Comparison of ENCODE assay signal across 21 cellular contexts in genomic region chr4:39451423-39452023, GRCh38. TPM values are rescaled to one million over a fixed set of nuclear protein-coding genes. Genes with fewer than 3 reads are reported as not detected.
DNase-seq lines count a peak whose midpoint lies in the region; ATAC-seq, FAIRE-seq and TF ChIP-seq lines count a peak whose summit lies in the region.
"Had no signal": no experiment of that assay in that cellular context is flagged by ENCODE, and none has a peak within 500 bp of the region (broad histone marks: within the 10 kb centered on the region; RNA-seq: fewer than 3 reads in every experiment).

No MANE protein-coding gene starts in this region.

- H3K9me3 ChIP-seq in HEK293 (ENCODE audit: control insufficient read depth, insufficient read depth, low read depth, low read length): no peaks in the 10 kb centered on the region
- H3K9me3 ChIP-seq: sigmoid colon, suprapubic skin had no signal

- ATAC-seq in central memory CD8-positive, alpha-beta T cell (replicated peaks; ENCODE audit: extremely low read depth, poor library complexity, severe bottlenecking): no peak
- ATAC-seq in left colon: no peak
- ATAC-seq: activated T-cell treated with anti-CD3 and anti-CD28 coated beads, Interleukin-2, amount 50 U/mL, for 4 hours; CD8-positive, alpha-beta T cell had no signal

- no peak overlapping the region for H3K4me3 Mint-ChIP-seq in activated T-cell treated with anti-CD3 and anti-CD28 coated beads, Interleukin-2, amount 50 U/mL, for 24 hours
- H3K4me3 Mint-ChIP-seq in central memory CD8-positive, alpha-beta T cell: no peak overlapping the region
- no peak overlapping the region for H3K4me3 Mint-ChIP-seq in progenitor cell of endocrine pancreas (ENCODE audit: low read depth)
- H3K4me3 Mint-ChIP-seq: activated T-cell treated with anti-CD3 and anti-CD28 coated beads, Interleukin-2, amount 50 U/mL, for 4 hours; CD8-positive, alpha-beta T cell had no signal

- no peaks in the 10 kb centered on the region for H3K9me3 Mint-ChIP-seq in activated T-cell treated with anti-CD3 and anti-CD28 coated beads, Interleukin-2, amount 50 U/mL, for 24 hours
- H3K9me3 Mint-ChIP-seq in central memory CD8-positive, alpha-beta T cell: no peaks in the 10 kb centered on the region
- H3K9me3 Mint-ChIP-seq in progenitor cell of endocrine pancreas (ENCODE audit: low read depth): no peaks in the 10 kb centered on the region
- H3K9me3 Mint-ChIP-seq: activated T-cell treated with anti-CD3 and anti-CD28 coated beads, Interleukin-2, amount 50 U/mL, for 4 hours; CD8-positive, alpha-beta T cell had no signal

- DNase-seq in activated T-cell treated with anti-CD3 and anti-CD28 coated beads, Interleukin-2, amount 50 U/mL, for 24 hours: peak; percentile 41
- DNase-seq in activated T-cell treated with anti-CD3 and anti-CD28 coated beads, Interleukin-2, amount 50 U/mL, for 1 hour: no peak
- no peak for DNase-seq in central memory CD8-positive, alpha-beta T cell (ENCODE audit: low spot score in 2 of 2)
- DNase-seq in progenitor cell of endocrine pancreas (ENCODE audit: low spot score, unreplicated experiment) (no peak), HTR-8/SVneo (ENCODE audit: insufficient read length, low spot score) (no peak), left colon (no peak), HuH-7.5 (ENCODE audit: low spot score) (no peak)
- DNase-seq: activated CD4-positive, alpha-beta T cell treated with anti-CD3 and anti-CD28 coated beads for 1 hour; activated T-cell treated with anti-CD3 and anti-CD28 coated beads, Interleukin-2, amount 50 U/mL, for 4 hours; amniotic stem cell; CD8-positive, alpha-beta T cell; cerebellar nuclear complex; Kasumi-1; NCI-H1105 treated with DMSO at 0.1 percent for 48 hours; NCI-H69; SIG-M5; sigmoid colon; stimulated activated CD4-positive, alpha-beta T cell treated with anti-CD3 and anti-CD28 coated beads, Interleukin-1b, Interleukin-23, amount 100 ng/mL, for 48 hours had no signal

- H3K4me3 ChIP-seq in HEK293 (ENCODE audit: low read depth, low read length): no peak overlapping the region
- H3K4me3 ChIP-seq: sigmoid colon, suprapubic skin had no signal

- no peaks in the 10 kb centered on the region for H3K4me1 ChIP-seq in HEK293 (ENCODE audit: control insufficient read depth, insufficient read depth, low read length)

- H3K27ac ChIP-seq in HEK293 (ENCODE audit: extremely low read depth, low read depth, low read length): no peak overlapping the region
- H3K27ac ChIP-seq: suprapubic skin had no signal

- CTCF ChIA-PET in HEK293 (lab: Yijun Ruan, JAX): no interaction called here

- H3K36me3 ChIP-seq in HEK293 (ENCODE audit: control insufficient read depth in 2 of 2, insufficient read depth in 1 of 2, low read length in 2 of 2): peaks cover 20 to 92% of the 10 kb centered on the region in 2 experiments; a peak in 2 of 3 replicates

- POLR2A ChIA-PET in HEK293 (lab: Yijun Ruan, JAX): interaction anchor here (0.7 kb wide), 1 partner anchor 85 kb away, joined by 4 read pairs; the partner anchor contains the start of gene RFC1

- no peak for TF ChIP-seq CTCF in HEK293 (tag by site-specific recombination; IDR thresholded peaks at IDR 0.05)
- TF ChIP-seq CTCF in progenitor cell of endocrine pancreas (IDR thresholded peaks at IDR 0.05; ENCODE audit: unreplicated experiment): no peak

- FAIRE-seq in HTR-8/SVneo (lab: Jason Lieb, UNC): no peak
- FAIRE-seq: endometrium had no signal

- no peaks in the 10 kb centered on the region for H3K27me3 Mint-ChIP-seq in activated T-cell treated with anti-CD3 and anti-CD28 coated beads, Interleukin-2, amount 50 U/mL, for 24 hours
- no peaks in the 10 kb centered on the region for H3K27me3 Mint-ChIP-seq in central memory CD8-positive, alpha-beta T cell
- no peaks in the 10 kb centered on the region for H3K27me3 Mint-ChIP-seq in progenitor cell of endocrine pancreas

- H3K36me3 Mint-ChIP-seq in activated T-cell treated with anti-CD3 and anti-CD28 coated beads, Interleukin-2, amount 50 U/mL, for 24 hours (ENCODE audit: low read depth): peaks cover 88% of the 10 kb centered on the region
- H3K36me3 Mint-ChIP-seq in central memory CD8-positive, alpha-beta T cell (ENCODE audit: insufficient read depth): peaks cover 54% of the 10 kb centered on the region
- peaks cover 38% of the 10 kb centered on the region for H3K36me3 Mint-ChIP-seq in progenitor cell of endocrine pancreas (ENCODE audit: insufficient read depth)

- peak overlapping the region; percentile 78 for H3K27ac Mint-ChIP-seq in activated T-cell treated with anti-CD3 and anti-CD28 coated beads, Interleukin-2, amount 50 U/mL, for 24 hours
- H3K27ac Mint-ChIP-seq in central memory CD8-positive, alpha-beta T cell (ENCODE audit: low read depth): peak overlapping the region; percentile 85
- H3K27ac Mint-ChIP-seq in progenitor cell of endocrine pancreas: peak overlapping the region; percentile 78
- H3K27ac Mint-ChIP-seq: CD8-positive, alpha-beta T cell had no signal

- H3K4me1 Mint-ChIP-seq in activated T-cell treated with anti-CD3 and anti-CD28 coated beads, Interleukin-2, amount 50 U/mL, for 24 hours (ENCODE audit: low read depth): peaks cover 73% of the 10 kb centered on the region
- peaks cover 7% of the 10 kb centered on the region for H3K4me1 Mint-ChIP-seq in central memory CD8-positive, alpha-beta T cell
- peaks cover 26% of the 10 kb centered on the region for H3K4me1 Mint-ChIP-seq in progenitor cell of endocrine pancreas (ENCODE audit: low read depth)

- intact Hi-C loops in left colon (cut with DNase I, micrococcal nuclease): no loop called here

TF ChIP-seq in HEK293, 187 proteins besides CTCF, POLR2A, EP300 and RAD21:
- no peak for TF ChIP-seq ZSCAN30 (tag by site-specific recombination; IDR thresholded peaks at IDR 0.05)
- peak; percentile 37; the same call in 1 of the 2 replicates for TF ChIP-seq SCRT2 (tag by site-specific recombination; IDR thresholded peaks at IDR 0.05)

RNA-seq across cellular contexts. Expression of gene RPL9, which starts 7.2 kb away (rescaled TPM):
- 1,349 and 1,450 TPM in 2 replicates for total RNA-seq in progenitor cell of endocrine pancreas
- total RNA-seq in left colon: 1,000 to 10,000 TPM in 1 of 2 donors, 100 to 1,000 TPM in 1; 939 to 1,067 TPM

RNA-seq across cellular contexts. Expression of gene LIAS, which starts 7.3 kb away (rescaled TPM):
- 17.0 and 18.4 TPM in 2 replicates for total RNA-seq in progenitor cell of endocrine pancreas
- 10 to 100 TPM; 19.0 to 20.0 TPM for total RNA-seq in left colon

RNA-seq across cellular contexts. Expression of gene KLB, which starts 44.8 kb away (rescaled TPM):
- total RNA-seq in progenitor cell of endocrine pancreas: 0.36 and 0.43 TPM in 2 replicates
- 1 to 10 TPM in 1 of 2 donors, under 1 TPM in 1; 0.64 to 2.3 TPM for total RNA-seq in left colon
- total RNA-seq: activated T-cell treated with anti-CD3 and anti-CD28 coated beads, Interleukin-2, amount 50 U/mL, for 4 hours had no signal
